8 cellular contexts compared by ENCODE assay signal in genomic region chr19:29605653-29606419, GRCh38. TPM values are rescaled to one million over a fixed set of nuclear protein-coding genes. Genes with fewer than 3 reads are reported as not detected.
DNase-seq lines count a peak whose midpoint lies in the region; ATAC-seq, FAIRE-seq and TF ChIP-seq lines count a peak whose summit lies in the region.

A gene with protein sequence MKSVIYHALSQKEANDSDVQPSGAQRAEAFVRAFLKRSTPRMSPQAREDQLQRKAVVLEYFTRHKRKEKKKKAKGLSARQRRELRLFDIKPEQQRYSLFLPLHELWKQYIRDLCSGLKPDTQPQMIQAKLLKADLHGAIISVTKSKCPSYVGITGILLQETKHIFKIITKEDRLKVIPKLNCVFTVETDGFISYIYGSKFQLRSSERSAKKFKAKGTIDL (plus strand): TSS chr19:29606283. CDS start chr19:29606319, 36 bp downstream.

- FAIRE-seq in D721Med (lab: Jason Lieb, UNC), result no peak

- H3K27ac ChIP-seq in epithelial cell of prostate, result peak within 1 kb of the TSS; percentile 71

- TF ChIP-seq CTCF in D721Med (IDR thresholded peaks at IDR 0.05; ENCODE audit: insufficient read depth, missing control alignments), result no peak

- ATAC-seq in GM21526 (IDR thresholded peaks at IDR 0.05; ENCODE audit: low FRiP score, unreplicated experiment), result peak; percentile 76

- DNase-seq in D721Med (ENCODE audit: insufficient read length, low spot score), result peak; percentile 94
- peak; percentile 97 for DNase-seq in HuH-7.5 (ENCODE audit: low spot score)
- peak; percentile 100 for DNase-seq in OCI-M2 (lab: John Stamatoyannopoulos, UW; ENCODE audit: unreplicated experiment)
- peak; percentile 98 for DNase-seq in activated T-cell treated with anti-CD3 and anti-CD28 coated beads for 4 hours
- peak; percentile 72 for DNase-seq in epithelial cell of prostate (ENCODE audit: low read depth, low spot score)
- DNase-seq in mucosa of gallbladder (ENCODE audit: low spot score), result peak; percentile 98
- peak; percentile 97 to 98 for DNase-seq in stimulated activated CD8-positive, alpha-beta memory T cell treated with anti-CD3 and anti-CD28 coated beads, Interleukin-4, amount 100 ng/mL, for 4 hours (ENCODE audit: low read depth in 2 of 2, low spot score in 1 of 2)

RNA-seq across cellular contexts. Expression of the gene that starts here (rescaled TPM):
- total RNA-seq in mucosa of gallbladder, result 66.9 TPM

Comparison
In these comparisons a context has a peak if more than half of its experiments do, and no peak if none do; other contexts are left out.
1. Peak in every context shown above with its lines: DNase-seq, ATAC-seq and H3K27ac ChIP-seq.